In the genomic region with DNA sequence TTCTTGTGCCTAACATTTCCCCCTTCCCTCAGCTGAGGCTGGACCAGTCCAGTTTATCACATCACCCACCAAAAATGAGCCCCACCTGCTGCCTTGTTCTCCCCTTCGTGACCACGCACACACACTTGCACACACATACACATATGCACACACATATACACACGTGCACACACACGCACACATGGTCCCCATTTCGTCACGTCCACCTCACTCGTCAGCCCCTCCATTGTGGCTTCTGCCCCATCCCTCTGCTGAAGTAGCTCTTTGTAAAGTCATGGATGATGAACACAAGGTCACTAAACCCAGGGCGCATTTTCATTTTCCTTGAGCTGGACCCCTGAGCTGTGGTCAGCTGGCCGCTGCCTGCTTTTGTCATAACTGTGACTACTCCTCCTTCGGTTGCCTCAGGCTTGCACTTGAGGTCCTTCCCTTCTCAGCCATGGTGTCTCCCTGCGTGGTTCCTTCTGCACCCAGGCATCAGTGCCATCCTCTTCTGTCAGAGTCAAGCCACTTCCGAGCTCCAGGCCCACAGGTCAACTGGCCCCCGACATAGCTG, we compare ENCODE assay signal across 10 cellular contexts.
DNase-seq lines count a peak whose midpoint lies in the region; ATAC-seq, FAIRE-seq and TF ChIP-seq lines count a peak whose summit lies in the region.
"Had no signal": no experiment of that assay in that cellular context is flagged by ENCODE, and none has a peak within 500 bp of the region (broad histone marks: within the 10 kb centered on the region; RNA-seq: fewer than 3 reads in every experiment).

No MANE protein-coding gene starts in this region.

- H3K4me1 ChIP-seq in DOHH2 (ENCODE audit: control insufficient read depth, low read length) (peaks cover 18% of the 10 kb centered on the region), astrocyte (ENCODE audit: insufficient read depth, low read length) (peaks cover 38% of the 10 kb centered on the region)

- H3K9me3 Mint-ChIP-seq in astrocyte (ENCODE audit: unreplicated experiment): peaks cover 2% of the 10 kb centered on the region

- H3K9me3 ChIP-seq in DOHH2 (ENCODE audit: control insufficient read depth, insufficient read depth, low read length) (no peaks in the 10 kb centered on the region), astrocyte (ENCODE audit: insufficient read depth, low read depth, low read length) (no peaks in the 10 kb centered on the region)
- H3K9me3 ChIP-seq: uterus had no signal

- peaks cover 12% of the 10 kb centered on the region for H4K20me1 ChIP-seq in DOHH2 (ENCODE audit: control insufficient read depth, insufficient read depth, low read depth, low read length)
- no peaks in the 10 kb centered on the region for H4K20me1 ChIP-seq in astrocyte (ENCODE audit: insufficient read depth, low read length)

- H3K27me3 Mint-ChIP-seq in astrocyte (ENCODE audit: low read depth, unreplicated experiment): peaks cover 32% of the 10 kb centered on the region

- no peaks in the 10 kb centered on the region for H3K9me2 ChIP-seq in DOHH2 (replicated peaks; ENCODE audit: control insufficient read depth, low read length)

- H3K36me3 Mint-ChIP-seq in astrocyte (ENCODE audit: low read depth, unreplicated experiment): peaks cover 6% of the 10 kb centered on the region

- no peak overlapping the region for H3K4me3 Mint-ChIP-seq in astrocyte (ENCODE audit: unreplicated experiment)

- H3K4me2 ChIP-seq in DOHH2 (ENCODE audit: low read length): peak overlapping the region; percentile 65
- peak overlapping the region; percentile 76 for H3K4me2 ChIP-seq in astrocyte (ENCODE audit: low read length)

- H3K4me1 Mint-ChIP-seq in astrocyte (ENCODE audit: low read depth, unreplicated experiment): peaks cover 48% of the 10 kb centered on the region

- H3K79me2 ChIP-seq in DOHH2 (ENCODE audit: control insufficient read depth, low read length) (no peaks in the 10 kb centered on the region), astrocyte (ENCODE audit: insufficient read depth, low read length) (no peaks in the 10 kb centered on the region)

- H3K36me3 ChIP-seq in DOHH2 (ENCODE audit: control insufficient read depth, low read length) (no peaks in the 10 kb centered on the region), astrocyte (ENCODE audit: insufficient read depth, low read length) (no peaks in the 10 kb centered on the region)
- H3K36me3 ChIP-seq: uterus had no signal

- H3K27ac ChIP-seq in DOHH2 (ENCODE audit: low read depth, low read length) (no peak overlapping the region), astrocyte (ENCODE audit: low read depth, low read length) (no peak overlapping the region)

- peak overlapping the region; percentile 44 for H3K4me3 ChIP-seq in DOHH2 (ENCODE audit: low read length)
- no peak overlapping the region for H3K4me3 ChIP-seq in astrocyte (ENCODE audit: insufficient read depth, low read depth, low read length)
- H3K4me3 ChIP-seq: uterus had no signal

- no peaks in the 10 kb centered on the region for H3F3A ChIP-seq in DOHH2 (ENCODE audit: control insufficient read depth, insufficient read depth)

- no peak overlapping the region for H2AFZ ChIP-seq in astrocyte (ENCODE audit: low read depth, low read length)

- ATAC-seq in GM21447 (IDR thresholded peaks at IDR 0.05; ENCODE audit: unreplicated experiment): peak; percentile 10
- ATAC-seq in HG03196 (IDR thresholded peaks at IDR 0.05; ENCODE audit: unreplicated experiment): peak; percentile 14
- ATAC-seq in activated CD4-positive, CD25-positive, alpha-beta regulatory T cell treated with anti-CD3 and anti-CD28 coated beads, Interleukin-2, amount 50 U/mL, for 24 hours: no peak

- no peak for FAIRE-seq in astrocyte (lab: Jason Lieb, UNC)

- TF ChIP-seq CTCF in DOHH2 (IDR thresholded peaks at IDR 0.05; ENCODE audit: low read depth, low read length, poor library complexity, severe bottlenecking): no peak
- TF ChIP-seq CTCF in astrocyte (IDR thresholded peaks at IDR 0.05; ENCODE audit: insufficient read depth, low read depth, low read length): no peak

- no peak overlapping the region for H3K27ac Mint-ChIP-seq in astrocyte (ENCODE audit: unreplicated experiment)

- H3K27me3 ChIP-seq in DOHH2 (ENCODE audit: control insufficient read depth, low read length): peaks cover 32% of the 10 kb centered on the region
- peaks cover 7% of the 10 kb centered on the region for H3K27me3 ChIP-seq in astrocyte (ENCODE audit: insufficient read depth, low read length)
- H3K27me3 ChIP-seq: uterus had no signal

- peak overlapping the region; percentile 21 for H3K9ac ChIP-seq in astrocyte (ENCODE audit: low read length)

- DNase-seq in astrocyte (ENCODE audit: low read depth) (no peak), NCI-H146 (lab: John Stamatoyannopoulos, UW) (no peak), epidermal melanocyte (ENCODE audit: insufficient read length, low spot score) (no peak), T-helper 9 cell (no peak)
- DNase-seq: activated CD8-positive, alpha-beta memory T cell treated with anti-CD3 and anti-CD28 coated beads, Interleukin-2, amount 50 U/mL, for 4 hours; uterus had no signal

Comparison
In these comparisons a context has a peak if more than half of its experiments do, and no peak if none do; other contexts are left out.
1. ATAC-seq: peak in GM21447 (single experiment) and HG03196 (single experiment); none in activated CD4-positive, CD25-positive, alpha-beta regulatory T cell treated with anti-CD3 and anti-CD28 coated beads, Interleukin-2, amount 50 U/mL, for 24 hours (0 of 2).